31 cellular contexts compared by ENCODE assay signal in the genomic region with DNA sequence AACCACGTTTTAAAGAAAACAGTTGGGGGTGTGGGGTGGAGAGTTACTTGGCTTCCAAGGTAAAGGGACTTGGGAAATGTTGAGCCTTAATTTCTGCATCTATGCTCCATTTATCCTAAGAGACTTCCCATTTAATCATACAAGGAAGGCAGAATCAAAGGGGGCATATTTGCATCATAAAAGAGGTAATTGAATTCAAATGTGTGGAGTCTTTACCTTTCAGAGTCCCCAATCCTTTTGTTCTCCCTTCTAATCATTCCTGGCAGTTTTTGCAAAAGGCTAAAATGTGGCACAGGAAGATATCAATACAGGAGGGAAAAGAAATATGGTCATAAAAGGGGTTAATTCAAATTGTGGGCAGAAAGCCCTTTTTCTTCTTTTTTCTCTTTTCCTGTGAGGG.
"Had no signal": no experiment of that assay in that cellular context is flagged by ENCODE, and none has a peak within 500 bp of the region (broad histone marks: within the 10 kb centered on the region; RNA-seq: fewer than 3 reads in every experiment).

No MANE protein-coding gene starts in this region.

- H3K36me3 ChIP-seq: heart left ventricle, left ventricle myocardium inferior, ovary, prostate gland, thoracic aorta, uterus had no signal

- H3K4me3 ChIP-seq: heart left ventricle, left ventricle myocardium inferior, lung, mucosa of descending colon, ovary, prostate gland, skin epidermis, thoracic aorta, uterus had no signal

- ATAC-seq: heart left ventricle; mucosa of descending colon; natural killer cell treated with Interleukin-12 subunit alpha and Interleukin-12 subunit beta and Interleukin-15 and Interleukin-18, amount 100 ng/mL, for 72 hours; sciatic nerve had no signal

- H3K27ac Mint-ChIP-seq: activated naive CD8-positive, alpha-beta T cell; natural killer cell treated with Interleukin-12 subunit alpha and Interleukin-12 subunit beta and Interleukin-15 and Interleukin-18, amount 100 ng/mL, for 72 hours; stimulated activated naive CD8-positive, alpha-beta T cell treated with anti-CD3 and anti-CD28 coated beads, Interleukin-15, Interleukin-2, amounts not matched to agents 100 ng/mL and 50 ng/mL, for 24 hours; T-helper 2 cell treated with Interferon-gamma antibody and Interleukin-4, amounts not matched to agents 5 μg/mL and 100 μg/mL, for 36 hours; type B pancreatic cell had no signal

- H3K27me3 ChIP-seq: ovary, uterus had no signal

- H3K27ac ChIP-seq: heart left ventricle, left ventricle myocardium inferior, ovary, prostate gland, skin epidermis, thoracic aorta, uterus had no signal

- H3K4me3 Mint-ChIP-seq: activated naive CD8-positive, alpha-beta T cell; natural killer cell treated with Interleukin-12 subunit alpha and Interleukin-12 subunit beta and Interleukin-15 and Interleukin-18, amount 100 ng/mL, for 72 hours; stimulated activated naive CD8-positive, alpha-beta T cell treated with anti-CD3 and anti-CD28 coated beads, Interleukin-15, Interleukin-2, amounts not matched to agents 100 ng/mL and 50 ng/mL, for 24 hours; T-helper 2 cell treated with Interferon-gamma antibody and Interleukin-4, amounts not matched to agents 5 μg/mL and 100 μg/mL, for 36 hours; type B pancreatic cell had no signal

- H3K4me1 ChIP-seq: prostate gland, uterus had no signal

- H3K36me3 Mint-ChIP-seq: activated naive CD8-positive, alpha-beta T cell; natural killer cell treated with Interleukin-12 subunit alpha and Interleukin-12 subunit beta and Interleukin-15 and Interleukin-18, amount 100 ng/mL, for 72 hours; type B pancreatic cell had no signal

- DNase-seq: activated CD4-positive, alpha-beta T cell treated with anti-CD3 and anti-CD28 coated beads for 4 hours; activated CD4-positive, alpha-beta T cell treated with anti-CD3 and anti-CD28 coated beads, Interleukin-2, amount 50 U/mL, for 4 hours; activated CD8-positive, alpha-beta memory T cell treated with anti-CD3 and anti-CD28 coated beads for 24 hours; activated effector memory CD4-positive, alpha-beta T cell treated with Interleukin-2 at 50 U/mL for 16 hours; activated naive CD4-positive, alpha-beta T cell treated with Interleukin-2 at 50 U/mL for 16 hours; anterior cingulate cortex; dermis blood vessel endothelial cell; effector CD8-positive, alpha-beta T cell; foreskin fibroblast; heart left ventricle; hypothalamus; left ventricle myocardium inferior; mesendoderm; mucosa of descending colon; ovary; retina; stimulated activated CD4-positive, alpha-beta T cell treated with anti-CD3 and anti-CD28 coated beads, Interleukin-12 subunit alpha, Interleukin-12 subunit beta, amount 100 ng/mL, for 4 hours; stimulated activated CD4-positive, alpha-beta T cell treated with anti-CD3 and anti-CD28 coated beads, Interleukin-4, amount 100 ng/mL, for 1 hour; uterus had no signal

- FAIRE-seq: colon, endothelial cell of umbilical vein had no signal

- H3K9me3 ChIP-seq: heart left ventricle, left ventricle myocardium inferior, mucosa of descending colon, ovary, prostate gland, thoracic aorta, uterus had no signal

- H3K9me3 Mint-ChIP-seq: natural killer cell treated with Interleukin-12 subunit alpha and Interleukin-12 subunit beta and Interleukin-15 and Interleukin-18, amount 100 ng/mL, for 72 hours; T-helper 2 cell treated with Interferon-gamma antibody and Interleukin-4, amounts not matched to agents 5 μg/mL and 100 μg/mL, for 36 hours; type B pancreatic cell had no signal
